Comparison of ENCODE assay signal across 26 cellular contexts in genomic region chr6:62392289-62392688, GRCh38.
"Had no signal": no experiment of that assay in that cellular context is flagged by ENCODE, and none has a peak within 500 bp of the region (broad histone marks: within the 10 kb centered on the region; RNA-seq: fewer than 3 reads in every experiment).

No MANE protein-coding gene starts in this region.

- H3K4me1 ChIP-seq: Peyer's patch, SJSA1 had no signal

- H3K27ac ChIP-seq: PC-9, Peyer's patch, SJSA1, SK-N-MC had no signal

- ATAC-seq: HepG2, Right ventricle myocardium inferior, T-cell had no signal

- H3K36me3 ChIP-seq: Peyer's patch, SJSA1 had no signal

- H3K27me3 Mint-ChIP-seq: T-cell had no signal

- H3K27ac Mint-ChIP-seq: T-cell had no signal

- H3K36me3 Mint-ChIP-seq: T-cell had no signal

- H3K27me3 ChIP-seq: Peyer's patch, SJSA1 had no signal

- H3K4me3 ChIP-seq: PC-9, Peyer's patch, SJSA1, SK-N-MC had no signal

- H3K4me3 Mint-ChIP-seq: T-cell had no signal

- H3K9me3 ChIP-seq: Peyer's patch had no signal

- H3K4me1 Mint-ChIP-seq: T-cell had no signal

- H3K4me2 ChIP-seq: PC-9 had no signal

- DNase-seq: IMR-90; Karpas-422; KG1; MV-4-11; NCI-H1048; NCI-H1105; NCI-H1417; NCI-H1436 treated with DMSO at 0.1 percent for 48 hours; NCI-H1694; NCI-H187 treated with DMSO at 0.1 percent for 48 hours; NCI-H2029 treated with DMSO at 0.1 percent for 48 hours; NCI-H2171; NCI-H524; NCI-H526 treated with DMSO at 0.1 percent for 48 hours; NCI-H774; NK-92 treated with Interleukin-12 subunit alpha and Interleukin-12 subunit beta, amount 100 ng/mL, for 24 hours; OCI-M1; PC-9; Peyer's patch; SIG-M5; SW 1271; T-cell had no signal

- H2AFZ ChIP-seq: PC-9 had no signal
